In genomic region chr5:115033861-115034260, GRCh38 we compare ENCODE assay signal across 8 cellular contexts.
DNase-seq lines count a peak whose midpoint lies in the region; ATAC-seq, FAIRE-seq and TF ChIP-seq lines count a peak whose summit lies in the region.

No MANE protein-coding gene starts in this region.

- CTCF ChIA-PET in GM12878 (lab: Yijun Ruan, JAX): interaction anchor here (1.1 kb wide), 1 partner anchor 35 kb away, joined by 4 read pairs; no protein-coding TSS in a partner anchor

- H3K4me2 ChIP-seq in GM12878 (ENCODE audit: control insufficient read depth, insufficient read depth): no peak overlapping the region

- intact Hi-C loops in GM12878 (cut with micrococcal nuclease; ENCODE audit: unreplicated experiment): no loop called here

- BruUV-seq in GM12878 (replicated peaks; lab: Mats Ljungman, UMichigan): no TSS peak

- no peak overlapping the region for H3K27ac Mint-ChIP-seq in stimulated activated effector memory CD8-positive, alpha-beta T cell treated with anti-CD3 and anti-CD28 coated beads, Interleukin-12 subunit alpha, Interleukin-12 subunit beta, amount 100 ng/mL, for 72 hours

- no peaks in the 10 kb centered on the region for H3K4me1 ChIP-seq in GM12878 (ENCODE audit: control insufficient read depth, insufficient read depth, low read length)

- in situ Hi-C loops in GM12878 (cut with MboI): no loop called here

- H3K79me2 ChIP-seq in GM12878 (ENCODE audit: control insufficient read depth, insufficient read depth, low read length): no peaks in the 10 kb centered on the region

- H3K27ac ChIP-seq in GM12878 (ENCODE audit: control insufficient read depth, insufficient read depth): no peak overlapping the region

- 59% methylated on average over 4 of the region's 4 CpGs for WGBS in GM12878 (ENCODE audit: insufficient coverage, insufficient replicate concordance, low lambda C conversion rate, missing lambda C conversion rate)

- H3K27me3 ChIP-seq in MG63 (peaks cover 6% of the 10 kb centered on the region; the same call in 1 of the 2 replicates), GM12878 (replicated peaks in 1 of 2; ENCODE audit: control insufficient read depth in 2 of 2, insufficient read depth in 2 of 2, low read length in 1 of 2) (no peaks in the 10 kb centered on the region; a peak in 1 of 4 replicates)

- no peak for TF ChIP-seq POLR2A in GM12878 (IDR thresholded peaks at IDR 0.05; ENCODE audit: low read depth, low read length)

- H3K36me3 ChIP-seq in MG63 (no peaks in the 10 kb centered on the region), GM12878 (ENCODE audit: control insufficient read depth in 2 of 2, insufficient read depth in 2 of 2, low read length in 1 of 2) (no peaks in the 10 kb centered on the region)

- TF ChIP-seq CTCF in GM12878 (IDR thresholded peaks at IDR 0.05 in 2 of 3, conservative IDR thresholded peaks at IDR 0.05 in 1 of 3; ENCODE audit: control insufficient read depth in 2 of 3, extremely low read depth in 1 of 3, insufficient read depth in 1 of 3, low read depth in 3 of 3, low read length in 3 of 3): peak; percentile 36 to 45 (median 42); a peak in 4 of 6 replicates

- no peak overlapping the region for H2AFZ ChIP-seq in GM12878 (ENCODE audit: control insufficient read depth, low read depth, low read length)

- H3K4me1 Mint-ChIP-seq in stimulated activated effector memory CD8-positive, alpha-beta T cell treated with anti-CD3 and anti-CD28 coated beads, Interleukin-12 subunit alpha, Interleukin-12 subunit beta, amount 100 ng/mL, for 72 hours: no peaks in the 10 kb centered on the region

- H3K9ac ChIP-seq in GM12878 (ENCODE audit: control insufficient read depth, insufficient read depth, low read length): no peak overlapping the region

- H3K9me3 ChIP-seq in MG63 (peaks cover 4% of the 10 kb centered on the region; the same call in 1 of the 2 replicates), GM12878 (replicated peaks; ENCODE audit: control insufficient read depth, insufficient read depth, low read length) (no peaks in the 10 kb centered on the region; the same call in 2 of the 3 replicates)

- TF ChIP-seq EP300 in GM12878 (IDR thresholded peaks at IDR 0.05; ENCODE audit: borderline replicate concordance in 1 of 2, control insufficient read depth in 1 of 2, low read depth in 2 of 2, low read length in 2 of 2): no peak

- H3K4me3 Mint-ChIP-seq in stimulated activated effector memory CD8-positive, alpha-beta T cell treated with anti-CD3 and anti-CD28 coated beads, Interleukin-12 subunit alpha, Interleukin-12 subunit beta, amount 100 ng/mL, for 72 hours: no peak overlapping the region

- SMC1A ChIA-PET in GM12878 (lab: Charles Lee; ENCODE audit: uncharacterized antibody, unreplicated experiment): interaction anchor here (0.6 to 0.8 kb wide), 3 partner anchors 11 to 981 kb away, joined by 3 read pairs; no protein-coding TSS in a partner anchor

- RAD21 ChIA-PET in GM12878 (lab: Charles Lee; ENCODE audit: unreplicated experiment): no interaction called here

- peak; percentile 76 for ATAC-seq in GM12878
- ATAC-seq in stimulated activated effector memory CD8-positive, alpha-beta T cell treated with anti-CD3 and anti-CD28 coated beads, Interleukin-12 subunit alpha, Interleukin-12 subunit beta, amount 100 ng/mL, for 72 hours: peak; percentile 37
- no peak for ATAC-seq in GM21381 (IDR thresholded peaks at IDR 0.05; ENCODE audit: unreplicated experiment)
- ATAC-seq in HG02840 (IDR thresholded peaks at IDR 0.05; ENCODE audit: low FRiP score, unreplicated experiment): no peak

- POLR2A ChIA-PET in GM12878 (lab: Charles Lee): no interaction called here

- FAIRE-seq in GM12878 (lab: Jason Lieb, UNC): no peak

- no peak overlapping the region for H3K4me3 ChIP-seq in MG63
- no peak overlapping the region for H3K4me3 ChIP-seq in GM12878

- peaks cover 8% of the 10 kb centered on the region for H3K9me3 Mint-ChIP-seq in stimulated activated effector memory CD8-positive, alpha-beta T cell treated with anti-CD3 and anti-CD28 coated beads, Interleukin-12 subunit alpha, Interleukin-12 subunit beta, amount 100 ng/mL, for 72 hours

- TF ChIP-seq RAD21 in GM12878 (IDR thresholded peaks at IDR 0.05; ENCODE audit: insufficient read depth, low read depth, low read length): peak; percentile 71

- H3K36me3 Mint-ChIP-seq in stimulated activated effector memory CD8-positive, alpha-beta T cell treated with anti-CD3 and anti-CD28 coated beads, Interleukin-12 subunit alpha, Interleukin-12 subunit beta, amount 100 ng/mL, for 72 hours: no peaks in the 10 kb centered on the region

- no peaks in the 10 kb centered on the region for H4K20me1 ChIP-seq in GM12878 (ENCODE audit: control insufficient read depth, insufficient read depth)

- peak; percentile 30 for DNase-seq in NCI-H82 (lab: John Stamatoyannopoulos, UW)
- no peak for DNase-seq in NCI-H82 treated with DMSO at 0.1 percent for 48 hours (lab: John Stamatoyannopoulos, UW; ENCODE audit: unreplicated experiment)
- DNase-seq in MG63: peak; percentile 15
- DNase-seq in GM12878 (ENCODE audit: low read depth, low spot score): no peak
- no peak for DNase-seq in stimulated activated effector memory CD8-positive, alpha-beta T cell treated with anti-CD3 and anti-CD28 coated beads, Interleukin-12 subunit alpha, Interleukin-12 subunit beta, amount 100 ng/mL, for 72 hours (ENCODE audit: low spot score in 2 of 2)
- DNase-seq in LoVo (ENCODE audit: low spot score): no peak

TF ChIP-seq in GM12878, 131 proteins besides CTCF, POLR2A, EP300 and RAD21:
- TF ChIP-seq YY1 (IDR thresholded peaks at IDR 0.05; ENCODE audit: low read depth, low read length) (no peak), ZNF592 (IDR thresholded peaks at IDR 0.05) (no peak), ZNF217 (IDR thresholded peaks at IDR 0.05) (no peak), ZBTB33 (IDR thresholded peaks at IDR 0.05) (no peak), JUNB (IDR thresholded peaks at IDR 0.05) (no peak)
TF ChIP-seq in GM12878: peak in this region for 0.

Comparison
In these comparisons a context has a peak if more than half of its experiments do, and no peak if none do; other contexts are left out.
1. DNase-seq: peak in NCI-H82 (single experiment) and MG63 (single experiment); none in NCI-H82 treated with DMSO at 0.1 percent for 48 hours (single experiment), GM12878 (single experiment), stimulated activated effector memory CD8-positive, alpha-beta T cell treated with anti-CD3 and anti-CD28 coated beads, Interleukin-12 subunit alpha, Interleukin-12 subunit beta, amount 100 ng/mL, for 72 hours (0 of 2) and LoVo (single experiment).
2. ATAC-seq: peak in GM12878 (single experiment) and stimulated activated effector memory CD8-positive, alpha-beta T cell treated with anti-CD3 and anti-CD28 coated beads, Interleukin-12 subunit alpha, Interleukin-12 subunit beta, amount 100 ng/mL, for 72 hours (single experiment); none in GM21381 (single experiment) and HG02840 (single experiment).